8 cellular contexts compared by ENCODE assay signal in the genomic region with DNA sequence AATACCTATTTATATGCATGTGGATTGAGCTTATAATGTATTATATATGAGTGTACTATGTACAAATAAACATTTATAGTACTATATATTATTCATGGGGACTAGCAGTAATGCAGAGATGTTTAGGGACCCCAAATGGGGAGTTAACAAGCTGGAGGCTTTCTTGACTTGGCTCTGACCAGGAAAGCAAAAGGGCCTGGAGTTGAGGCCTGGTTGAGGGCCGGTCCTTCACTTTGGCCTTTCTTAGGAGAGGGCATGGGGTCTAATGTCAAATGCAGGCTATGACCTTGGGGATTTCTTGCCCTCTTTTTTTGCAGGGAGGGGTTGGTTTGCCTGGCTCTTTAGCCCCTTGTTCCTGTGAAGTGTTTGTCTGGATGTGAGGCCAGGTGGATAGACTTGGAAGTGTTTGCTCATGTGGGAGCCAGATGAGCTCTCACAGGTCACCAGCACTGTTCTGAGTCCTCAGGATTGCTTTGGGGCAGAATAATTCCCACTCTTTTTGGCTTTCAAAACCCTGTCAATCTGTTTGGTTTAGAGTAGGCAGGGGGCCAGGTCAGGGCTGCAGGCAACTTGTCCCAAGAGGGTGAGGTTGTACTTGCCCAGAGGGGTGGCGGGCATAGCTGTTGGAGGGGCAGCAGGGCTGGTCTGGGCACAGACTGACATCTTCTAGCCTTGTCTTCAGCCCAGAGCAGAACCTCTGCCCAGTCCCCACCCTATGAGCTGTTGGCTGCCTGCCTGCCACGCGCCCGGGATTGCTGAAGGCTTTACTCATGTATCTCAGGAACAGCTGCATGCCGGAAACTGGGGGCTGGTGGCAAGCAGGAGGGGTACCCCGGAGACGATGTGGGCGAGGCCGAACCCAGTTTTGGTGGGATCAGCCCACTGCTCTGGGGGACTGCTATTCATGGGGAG. TPM values are rescaled to one million over a fixed set of nuclear protein-coding genes. Genes with fewer than 3 reads are reported as not detected.
DNase-seq lines count a peak whose midpoint lies in the region; ATAC-seq, FAIRE-seq and TF ChIP-seq lines count a peak whose summit lies in the region.

No MANE protein-coding gene starts in this region.

- H4K20me1 ChIP-seq in hepatocyte (ENCODE audit: insufficient read depth, poor library complexity, severe bottlenecking) = peaks cover 42% of the 10 kb centered on the region

- H3K9me3 ChIP-seq in hepatocyte (ENCODE audit: low read depth) (no peaks in the 10 kb centered on the region), kidney (ENCODE audit: control insufficient read depth in 1 of 2, low read length in 2 of 2) (no peaks in the 10 kb centered on the region)

- peak overlapping the region; percentile 25 for H3K4me2 ChIP-seq in hepatocyte

- 90% methylated on average over 10 of the region's 10 CpGs for WGBS in hepatocyte (ENCODE audit: low lambda C conversion rate, missing lambda C conversion rate)

- no peak for ATAC-seq in GM18502 (IDR thresholded peaks at IDR 0.05; ENCODE audit: poor library complexity, unreplicated experiment)

- peaks cover 35% of the 10 kb centered on the region for H3K4me1 Mint-ChIP-seq in activated T-helper 1 cell treated with anti-CD3 and anti-CD28 coated beads, Interleukin-12 subunit alpha, Interleukin-12 subunit beta, Interleukin-2, Interleukin-4 antibody, amounts not matched to agents 30 ng/mL and 10 ng/mL and 1 ng/mL, durations not matched to agents 14 hours and 24 hours and 36 hours (ENCODE audit: low read depth)

- H3K9ac ChIP-seq in kidney (ENCODE audit: low read length in 2 of 2) = no peak overlapping the region

- H3K9me3 Mint-ChIP-seq in activated T-helper 1 cell treated with anti-CD3 and anti-CD28 coated beads, Interleukin-12 subunit alpha, Interleukin-12 subunit beta, Interleukin-2, Interleukin-4 antibody, amounts not matched to agents 30 ng/mL and 10 ng/mL and 1 ng/mL, durations not matched to agents 14 hours and 24 hours and 36 hours = no peaks in the 10 kb centered on the region

- TF ChIP-seq CTCF in astrocyte of the cerebellum (IDR thresholded peaks at IDR 0.05; ENCODE audit: low read depth, low read length, missing control alignments) (no peak), hepatocyte (IDR thresholded peaks at IDR 0.05; ENCODE audit: poor library complexity) (no peak), kidney (IDR thresholded peaks at IDR 0.05; ENCODE audit: borderline replicate concordance, extremely low read depth, insufficient read depth) (no peak)

- H3K4me3 ChIP-seq in astrocyte of the cerebellum (ENCODE audit: low read depth, low read length) (no peak overlapping the region), hepatocyte (no peak overlapping the region), kidney (ENCODE audit: low read length in 2 of 2) (no peak overlapping the region)

- no peak overlapping the region for H3K4me3 Mint-ChIP-seq in activated T-helper 1 cell treated with anti-CD3 and anti-CD28 coated beads, Interleukin-12 subunit alpha, Interleukin-12 subunit beta, Interleukin-2, Interleukin-4 antibody, amounts not matched to agents 30 ng/mL and 10 ng/mL and 1 ng/mL, durations not matched to agents 14 hours and 24 hours and 36 hours

- H2AFZ ChIP-seq in hepatocyte = no peak overlapping the region

- peak; percentile 65 for DNase-seq in HS-27A (ENCODE audit: low read depth)
- DNase-seq in astrocyte of the cerebellum (ENCODE audit: low read depth) = peak; percentile 37
- no peak for DNase-seq in hepatocyte (ENCODE audit: low spot score)
- DNase-seq in stromal cell of bone marrow (ENCODE audit: low read depth) = peak; percentile 62
- no peak for DNase-seq in Kasumi-1 (lab: John Stamatoyannopoulos, UW)
- DNase-seq in activated T-helper 1 cell treated with anti-CD3 and anti-CD28 coated beads, Interleukin-12 subunit alpha, Interleukin-12 subunit beta, Interleukin-2, Interleukin-4 antibody, amounts not matched to agents 30 ng/mL and 10 ng/mL and 1 ng/mL, durations not matched to agents 14 hours and 24 hours and 36 hours (ENCODE audit: low spot score) = no peak
- no peak for DNase-seq in kidney

- intact Hi-C loops in activated T-helper 1 cell treated with anti-CD3 and anti-CD28 coated beads, Interleukin-12 subunit alpha, Interleukin-12 subunit beta, Interleukin-2, Interleukin-4 antibody, amounts not matched to agents 30 ng/mL and 10 ng/mL and 1 ng/mL, durations not matched to agents 14 hours and 24 hours and 36 hours (cut with micrococcal nuclease) = no loop called here
- intact Hi-C loops in kidney (cut with DNase I) = no loop called here

- in situ Hi-C loops in astrocyte of the cerebellum (cut with HindIII; ENCODE audit: low sequenced_read_pairs) = no loop called here

- H3K27me3 Mint-ChIP-seq in activated T-helper 1 cell treated with anti-CD3 and anti-CD28 coated beads, Interleukin-12 subunit alpha, Interleukin-12 subunit beta, Interleukin-2, Interleukin-4 antibody, amounts not matched to agents 30 ng/mL and 10 ng/mL and 1 ng/mL, durations not matched to agents 14 hours and 24 hours and 36 hours (ENCODE audit: insufficient read depth) = no peaks in the 10 kb centered on the region

- FAIRE-seq in kidney (lab: Jason Lieb, UNC) = no peak

- no peaks in the 10 kb centered on the region for H3K27me3 ChIP-seq in hepatocyte

- peaks cover 45% of the 10 kb centered on the region for H3K79me2 ChIP-seq in hepatocyte

- no peak overlapping the region for H3K27ac Mint-ChIP-seq in activated T-helper 1 cell treated with anti-CD3 and anti-CD28 coated beads, Interleukin-12 subunit alpha, Interleukin-12 subunit beta, Interleukin-2, Interleukin-4 antibody, amounts not matched to agents 30 ng/mL and 10 ng/mL and 1 ng/mL, durations not matched to agents 14 hours and 24 hours and 36 hours

- peaks cover 46% of the 10 kb centered on the region for H3K4me1 ChIP-seq in hepatocyte (ENCODE audit: insufficient read depth)
- H3K4me1 ChIP-seq in kidney (ENCODE audit: control insufficient read depth in 1 of 2, insufficient read depth in 1 of 2, low read depth in 1 of 2, low read length in 2 of 2) = peaks cover 12 to 23% of the 10 kb centered on the region in 2 donors

- H3K9me2 ChIP-seq in hepatocyte (replicated peaks; ENCODE audit: insufficient read depth) = no peaks in the 10 kb centered on the region

- H3K36me3 ChIP-seq in hepatocyte (replicated peaks; ENCODE audit: insufficient read depth, low read depth) (no peaks in the 10 kb centered on the region), kidney (ENCODE audit: control insufficient read depth in 1 of 2, insufficient read depth in 2 of 2, low read length in 2 of 2) (peaks cover 0 to 4% of the 10 kb centered on the region in 2 donors)

- H3K27ac ChIP-seq in hepatocyte = peak overlapping the region; percentile 60
- no peak overlapping the region for H3K27ac ChIP-seq in kidney (ENCODE audit: low read depth in 2 of 2, low read length in 2 of 2)

- H3K36me3 Mint-ChIP-seq in activated T-helper 1 cell treated with anti-CD3 and anti-CD28 coated beads, Interleukin-12 subunit alpha, Interleukin-12 subunit beta, Interleukin-2, Interleukin-4 antibody, amounts not matched to agents 30 ng/mL and 10 ng/mL and 1 ng/mL, durations not matched to agents 14 hours and 24 hours and 36 hours (ENCODE audit: low read depth) = peaks cover 2% of the 10 kb centered on the region

RNA-seq across cellular contexts. Expression of a gene that starts 14.6 kb away (rescaled TPM):
- total RNA-seq in hepatocyte (14.6 and 16.4 TPM in 2 replicates), kidney (38.5 TPM)
- polyA plus RNA-seq in hepatocyte (10.3 and 13.8 TPM in 2 replicates), kidney (ENCODE audit: insufficient read depth, low read depth, low replicate concordance) (13.6 TPM)
- 43.4 and 48.2 TPM in 2 replicates for total RNA-seq in activated T-helper 1 cell treated with anti-CD3 and anti-CD28 coated beads, Interleukin-12 subunit alpha, Interleukin-12 subunit beta, Interleukin-2, Interleukin-4 antibody, amounts not matched to agents 30 ng/mL and 10 ng/mL and 1 ng/mL, durations not matched to agents 14 hours and 24 hours and 36 hours

RNA-seq across cellular contexts. Expression of a gene that starts 18.1 kb away (rescaled TPM):
- total RNA-seq in hepatocyte (0.28 TPM in 1 of 2 replicates, not detected in the other), kidney (1.5 TPM)
- polyA plus RNA-seq in hepatocyte (0.07 and 0.22 TPM in 2 replicates), kidney (ENCODE audit: insufficient read depth, low read depth, low replicate concordance) (4.6 TPM)
- 0.10 and 0.12 TPM in 2 replicates for total RNA-seq in activated T-helper 1 cell treated with anti-CD3 and anti-CD28 coated beads, Interleukin-12 subunit alpha, Interleukin-12 subunit beta, Interleukin-2, Interleukin-4 antibody, amounts not matched to agents 30 ng/mL and 10 ng/mL and 1 ng/mL, durations not matched to agents 14 hours and 24 hours and 36 hours

RNA-seq across cellular contexts. Expression of a gene that starts 24.7 kb away (rescaled TPM):
- 179 and 198 TPM in 2 replicates for total RNA-seq in hepatocyte
- polyA plus RNA-seq in hepatocyte = 163 and 166 TPM in 2 replicates
- total RNA-seq in activated T-helper 1 cell treated with anti-CD3 and anti-CD28 coated beads, Interleukin-12 subunit alpha, Interleukin-12 subunit beta, Interleukin-2, Interleukin-4 antibody, amounts not matched to agents 30 ng/mL and 10 ng/mL and 1 ng/mL, durations not matched to agents 14 hours and 24 hours and 36 hours = 60.2 and 62.5 TPM in 2 replicates
- 107 TPM for total RNA-seq in kidney
- polyA plus RNA-seq in kidney (ENCODE audit: insufficient read depth, low read depth, low replicate concordance) = 114 TPM

RNA-seq across cellular contexts. Expression of a gene that starts 24.9 kb away (rescaled TPM):
- total RNA-seq in hepatocyte (26.1 and 37.7 TPM in 2 replicates), kidney (41.3 TPM)
- polyA plus RNA-seq in hepatocyte (33.7 and 36.2 TPM in 2 replicates), kidney (ENCODE audit: insufficient read depth, low read depth, low replicate concordance) (27.5 TPM)
- total RNA-seq in activated T-helper 1 cell treated with anti-CD3 and anti-CD28 coated beads, Interleukin-12 subunit alpha, Interleukin-12 subunit beta, Interleukin-2, Interleukin-4 antibody, amounts not matched to agents 30 ng/mL and 10 ng/mL and 1 ng/mL, durations not matched to agents 14 hours and 24 hours and 36 hours = 85.8 and 98.0 TPM in 2 replicates

RNA-seq across cellular contexts. Expression of a gene that starts 36.7 kb away (rescaled TPM):
- total RNA-seq in hepatocyte = 0.33 and 0.60 TPM in 2 replicates
- polyA plus RNA-seq in hepatocyte = 1.8 and 2.1 TPM in 2 replicates
- total RNA-seq in activated T-helper 1 cell treated with anti-CD3 and anti-CD28 coated beads, Interleukin-12 subunit alpha, Interleukin-12 subunit beta, Interleukin-2, Interleukin-4 antibody, amounts not matched to agents 30 ng/mL and 10 ng/mL and 1 ng/mL, durations not matched to agents 14 hours and 24 hours and 36 hours = 1.5 and 2.0 TPM in 2 replicates
- total RNA-seq in kidney = 0.50 TPM
- polyA plus RNA-seq in kidney (ENCODE audit: insufficient read depth, low read depth, low replicate concordance) = not detected

Comparison
In these comparisons a context has a peak if more than half of its experiments do, and no peak if none do; other contexts are left out.
1. DNase-seq: peak in HS-27A (single experiment), astrocyte of the cerebellum (single experiment) and stromal cell of bone marrow (single experiment); none in hepatocyte (single experiment), Kasumi-1 (0 of 2), activated T-helper 1 cell treated with anti-CD3 and anti-CD28 coated beads, Interleukin-12 subunit alpha, Interleukin-12 subunit beta, Interleukin-2, Interleukin-4 antibody, amounts not matched to agents 30 ng/mL and 10 ng/mL and 1 ng/mL, durations not matched to agents 14 hours and 24 hours and 36 hours (single experiment) and kidney (single experiment).